Comparison of ENCODE assay signal across 9 cellular contexts in the genomic region with DNA sequence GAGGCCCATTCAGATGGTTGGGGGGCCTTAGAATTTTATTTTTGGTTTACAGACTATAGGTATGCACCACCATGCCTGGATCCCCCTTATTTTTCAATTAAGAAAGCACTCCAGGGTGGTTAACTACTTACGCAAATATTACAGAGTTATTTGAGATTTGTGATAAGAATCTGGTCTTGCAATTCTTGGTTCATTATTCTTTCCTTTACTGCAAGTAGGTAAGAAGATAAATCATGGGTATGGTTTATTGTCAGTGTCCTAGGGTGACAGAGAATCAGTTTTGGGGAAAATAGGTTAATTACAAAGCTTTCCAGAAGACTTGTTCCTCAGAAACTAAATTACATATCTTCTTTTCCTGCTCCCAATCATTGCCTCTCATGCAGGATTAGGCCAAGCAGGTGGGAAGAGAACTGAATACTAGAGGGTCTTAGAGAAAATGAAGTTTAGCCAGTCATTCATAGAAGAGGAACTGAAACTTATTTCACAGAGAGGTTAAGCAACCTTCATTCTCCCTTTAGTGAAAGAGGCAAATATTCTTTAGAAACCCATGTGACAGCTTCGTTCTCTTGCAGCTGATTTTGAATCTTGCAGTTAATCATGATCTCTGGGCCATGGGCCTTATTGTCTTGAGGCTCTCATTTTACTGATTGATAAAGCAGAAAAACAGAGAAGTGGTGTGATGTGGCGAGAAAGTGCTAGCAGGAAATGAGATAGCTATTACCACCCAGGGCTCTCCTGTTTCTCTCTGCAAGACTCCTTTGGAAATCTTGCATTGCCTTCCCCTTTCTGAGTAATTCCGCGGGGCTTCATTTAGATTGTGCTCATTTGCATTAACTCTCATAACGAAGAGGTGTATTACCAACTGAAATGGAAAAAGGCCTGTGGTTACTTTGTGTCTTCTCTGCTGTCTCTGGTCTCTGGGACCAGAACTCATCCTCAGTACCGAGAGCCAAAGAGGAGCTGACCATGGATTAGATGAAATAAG.
DNase-seq lines count a peak whose midpoint lies in the region; ATAC-seq and FAIRE-seq lines count a peak whose summit lies in the region.
"Had no signal": no experiment of that assay in that cellular context is flagged by ENCODE, and none has a peak within 500 bp of the region (broad histone marks: within the 10 kb centered on the region; RNA-seq: fewer than 3 reads in every experiment).

No MANE protein-coding gene starts in this region.

- H3K4me3 Mint-ChIP-seq in effector memory CD8-positive, alpha-beta T cell, result no peak overlapping the region

- in situ Hi-C loops in KBM-7 (cut with MboI; ENCODE audit: low pct_unique_long_range_greater_than_20kb, low sequenced_read_pairs), result no loop called here

- DNase-seq in KBM-7 (peak; percentile 88), HUDEP-2 (lab: John Stamatoyannopoulos, UW; ENCODE audit: unreplicated experiment in 76 of 76) (no peak), urothelium cell line (ENCODE audit: low spot score) (no peak), NCI-H2171 (lab: John Stamatoyannopoulos, UW) (no peak), ecto neural progenitor cell (ENCODE audit: low spot score) (no peak)
- no peak for DNase-seq in effector memory CD8-positive, alpha-beta T cell
- DNase-seq: pancreas had no signal

- no peak overlapping the region for H3K27ac Mint-ChIP-seq in effector memory CD8-positive, alpha-beta T cell

- peaks cover 3 to 5% of the 10 kb centered on the region in 2 donors for H3K4me1 Mint-ChIP-seq in effector memory CD8-positive, alpha-beta T cell (ENCODE audit: low read depth in 2 of 2)

- H3K9me3 Mint-ChIP-seq in effector memory CD8-positive, alpha-beta T cell, result no peaks in the 10 kb centered on the region

- peaks cover 25 to 47% of the 10 kb centered on the region in 2 donors for H3K27me3 Mint-ChIP-seq in effector memory CD8-positive, alpha-beta T cell

- no peak for FAIRE-seq in urothelium cell line (lab: Jason Lieb, UNC)
- FAIRE-seq: pancreas had no signal

- peaks cover 4% of the 10 kb centered on the region for H3K36me3 Mint-ChIP-seq in effector memory CD8-positive, alpha-beta T cell (ENCODE audit: insufficient read depth)

- peak; percentile 95 for ATAC-seq in GM18502 (IDR thresholded peaks at IDR 0.05; ENCODE audit: poor library complexity, unreplicated experiment)
- peak; percentile 91 for ATAC-seq in GM21619 (IDR thresholded peaks at IDR 0.05; ENCODE audit: unreplicated experiment)
- ATAC-seq in effector memory CD8-positive, alpha-beta T cell (replicated peaks), result peak; percentile 14

Comparison
In these comparisons a context has a peak if more than half of its experiments do, and no peak if none do; other contexts are left out.
1. ATAC-seq: peak in every context shown above with its lines; median percentile 95 in GM18502; 91 in GM21619; 14 in effector memory CD8-positive, alpha-beta T cell.